Comparison of ENCODE assay signal across 14 cellular contexts in the genomic region with DNA sequence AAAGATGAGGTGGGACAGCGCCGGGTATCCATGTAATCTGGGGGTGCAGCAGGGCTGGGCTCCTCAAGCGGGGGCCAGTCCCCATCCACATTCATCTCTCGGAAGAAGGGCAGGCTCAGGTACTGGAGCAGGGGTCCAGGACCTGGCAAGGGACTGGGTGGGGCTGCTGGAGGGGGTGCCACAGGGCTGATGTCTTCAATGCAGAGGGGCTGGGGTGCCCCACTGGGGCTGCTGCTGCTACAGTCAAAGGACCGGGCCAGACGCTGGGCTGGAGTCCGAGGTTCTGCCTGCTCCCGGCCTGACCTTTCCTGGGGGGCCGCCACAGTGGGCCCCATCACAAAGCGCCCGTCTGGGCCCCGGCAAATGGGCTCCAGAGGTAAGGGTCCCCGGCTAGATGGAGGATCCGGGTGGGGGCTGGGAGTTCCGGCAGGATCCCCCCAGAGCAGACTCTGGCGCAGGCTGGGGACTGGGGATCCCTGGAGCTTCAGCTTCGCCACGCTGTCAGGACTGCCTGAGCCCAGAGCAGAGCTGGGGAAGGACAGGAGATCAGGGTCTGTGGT. TPM values are rescaled to one million over a fixed set of nuclear protein-coding genes. Genes with fewer than 3 reads are reported as not detected.
A peak's percentile ranks its signal among the peaks of the same experiment; 100 is the strongest.
DNase-seq lines count a peak whose midpoint lies in the region; ATAC-seq, FAIRE-seq and TF ChIP-seq lines count a peak whose summit lies in the region.
"Had no signal": no experiment of that assay in that cellular context is flagged by ENCODE, and none has a peak within 500 bp of the region (broad histone marks: within the 10 kb centered on the region; RNA-seq: fewer than 3 reads in every experiment).

No MANE protein-coding gene starts in this region.

- H3K4me1 Mint-ChIP-seq in T-helper 17 cell: peaks cover 35% of the 10 kb centered on the region

- FAIRE-seq in kidney (lab: Jason Lieb, UNC): no peak
- FAIRE-seq: A549, H1 had no signal

- no peak for ATAC-seq in T-helper 17 cell
- ATAC-seq: A549, PC-3 had no signal

- H3K27me3 ChIP-seq in spleen (replicated peaks in 1 of 7): no peaks in the 10 kb centered on the region
- H3K27me3 ChIP-seq: BLaER1 treated with 17β-estradiol and CSF1 and Interleukin-3, amounts not matched to agents 10 nM and 100 nM had no signal

- H3K27ac ChIP-seq in kidney (ENCODE audit: low read depth in 2 of 2, low read length in 2 of 2): no peak overlapping the region
- H3K27ac ChIP-seq in spleen: peak overlapping the region in 4 of 8 donors; percentile 13 to 57 (median 22)
- H3K27ac ChIP-seq: BLaER1 treated with 17β-estradiol and CSF1 and Interleukin-3, amounts not matched to agents 10 nM and 100 nM had no signal

- no peak for TF ChIP-seq CTCF in kidney (IDR thresholded peaks at IDR 0.05; ENCODE audit: borderline replicate concordance, extremely low read depth, insufficient read depth)
- no peak for TF ChIP-seq CTCF in spleen (IDR thresholded peaks at IDR 0.05 in 8 of 11, conservative IDR thresholded peaks at IDR 0.05 in 3 of 11)

- H3K4me1 ChIP-seq in ES-I3 (ENCODE audit: insufficient read depth, low read length) (peaks cover 4% of the 10 kb centered on the region; the same call in 1 of the 2 replicates), kidney (ENCODE audit: control insufficient read depth in 1 of 2, insufficient read depth in 1 of 2, low read depth in 1 of 2, low read length in 2 of 2) (peaks cover 0 to 9% of the 10 kb centered on the region in 2 donors), spleen (peaks cover 7 to 56% (median 26%) of the 10 kb centered on the region in 6 donors)

- peaks cover 5% of the 10 kb centered on the region for H3K36me3 Mint-ChIP-seq in T-helper 17 cell (ENCODE audit: low read depth)

- intact Hi-C loops in kidney (cut with DNase I) (no loop called here), spleen (cut with DNase I; ENCODE audit: low total_unique reads) (no loop called here)

- no peak overlapping the region for H3K4me3 Mint-ChIP-seq in T-helper 17 cell

- TF ChIP-seq POLR2A in spleen (IDR thresholded peaks at IDR 0.05): no peak

- H3K4me3 ChIP-seq in kidney (ENCODE audit: low read length in 2 of 2) (no peak overlapping the region), spleen (peak overlapping the region in 3 of 8 donors; percentile 23 to 60 (median 29))
- H3K4me3 ChIP-seq: A549; BLaER1 treated with 17β-estradiol and CSF1 and Interleukin-3, amounts not matched to agents 10 nM and 100 nM had no signal

- no peaks in the 10 kb centered on the region for H3K36me3 ChIP-seq in ES-I3 (ENCODE audit: insufficient read depth, low read length)
- no peaks in the 10 kb centered on the region for H3K36me3 ChIP-seq in kidney (ENCODE audit: control insufficient read depth in 1 of 2, insufficient read depth in 2 of 2, low read length in 2 of 2)
- no peaks in the 10 kb centered on the region for H3K36me3 ChIP-seq in spleen

- peak overlapping the region; percentile 88 for H3K27ac Mint-ChIP-seq in T-helper 17 cell

- H3K9ac ChIP-seq in ES-I3 (ENCODE audit: low read depth, low read length): peak overlapping the region; percentile 55; the same call in 1 of the 2 replicates
- H3K9ac ChIP-seq in kidney (ENCODE audit: low read length in 2 of 2): no peak overlapping the region

- no peaks in the 10 kb centered on the region for H3K27me3 Mint-ChIP-seq in T-helper 17 cell

- 87 to 96% (median 94%) methylated on average over 11 to 18 of the region's 18 CpGs for WGBS in spleen, 5 donors

- DNase-seq in T-helper 17 cell: no peak
- DNase-seq in kidney: peak; percentile 73
- peak; percentile 76 for DNase-seq in spleen
- DNase-seq in SIG-M5 (lab: John Stamatoyannopoulos, UW): no peak
- DNase-seq in DMS79 treated with DMSO at 0.1 percent for 48 hours (lab: John Stamatoyannopoulos, UW): no peak
- DNase-seq in NCI-H1048 (lab: John Stamatoyannopoulos, UW): no peak
- DNase-seq: NCI-H1417 treated with DMSO at 0.1 percent for 48 hours, NCI-H2029, NCI-H446 treated with DMSO at 0.1 percent for 48 hours, PC-3 had no signal

- H3K9me3 ChIP-seq in ES-I3 (ENCODE audit: control insufficient read depth, insufficient read depth, low read length): no peaks in the 10 kb centered on the region
- H3K9me3 ChIP-seq in T-helper 17 cell (ENCODE audit: control insufficient read depth, low read length, poor library complexity, severe bottlenecking): no peaks in the 10 kb centered on the region
- no peaks in the 10 kb centered on the region for H3K9me3 ChIP-seq in kidney (ENCODE audit: control insufficient read depth in 1 of 2, low read length in 2 of 2)
- H3K9me3 ChIP-seq in spleen: no peaks in the 10 kb centered on the region
- H3K9me3 ChIP-seq: A549; BLaER1 treated with 17β-estradiol and CSF1 and Interleukin-3, amounts not matched to agents 10 nM and 100 nM had no signal

RNA-seq across cellular contexts. Expression of gene TAGLN2, which starts 3.3 kb away (rescaled TPM):
- total RNA-seq in T-helper 17 cell: 100 to 1,000 TPM; 515 to 717 TPM
- 358 TPM for total RNA-seq in kidney
- polyA plus RNA-seq in kidney (ENCODE audit: insufficient read depth, low read depth, low replicate concordance): 223 TPM
- 100 to 1,000 TPM; 341 to 505 (median 407) TPM for total RNA-seq in spleen
- 100 to 1,000 TPM; 351 to 525 (median 475) TPM for polyA plus RNA-seq in spleen

RNA-seq across cellular contexts. Expression of gene IGSF9, which starts 16.8 kb away (rescaled TPM):
- total RNA-seq in T-helper 17 cell (under 1 TPM in 1 of 2 donors, not detected in 1; 0.07 TPM), kidney (0.88 TPM), spleen (1 to 10 TPM in 4 of 7 donors, under 1 TPM in 3; 0.64 to 2.1 (median 1.1) TPM)
- polyA plus RNA-seq in kidney (ENCODE audit: insufficient read depth, low read depth, low replicate concordance) (1.3 TPM), spleen (under 1 TPM; 0.12 to 0.80 (median 0.46) TPM)

RNA-seq across cellular contexts. Expression of gene SLAMF9, which starts 25.5 kb away (rescaled TPM):
- total RNA-seq in T-helper 17 cell: not detected
- total RNA-seq in kidney: not detected
- polyA plus RNA-seq in kidney (ENCODE audit: insufficient read depth, low read depth, low replicate concordance): not detected
- 1 to 10 TPM in 1 of 7 donors, under 1 TPM in 2, not detected in 4; 0.67 to 1.3 (median 0.89) TPM for total RNA-seq in spleen
- under 1 TPM; 0.14 to 0.26 (median 0.22) TPM for polyA plus RNA-seq in spleen
- total RNA-seq: H1 had no signal
- polyA plus RNA-seq: H1 had no signal

RNA-seq across cellular contexts. Expression of gene CFAP45, which starts 28.6 kb away (rescaled TPM):
- total RNA-seq in T-helper 17 cell (1 to 10 TPM; 4.6 to 6.3 TPM), kidney (1.0 TPM), spleen (1 to 10 TPM; 1.1 to 3.0 (median 2.0) TPM)
- polyA plus RNA-seq in kidney (ENCODE audit: insufficient read depth, low read depth, low replicate concordance) (14.2 TPM), spleen (1 to 10 TPM in 2 of 3 donors, under 1 TPM in 1; 0.58 to 2.8 (median 1.2) TPM)
- total RNA-seq: H1 had no signal

Comparison
In these comparisons a context has a peak if more than half of its experiments do, and no peak if none do; other contexts are left out.
1. DNase-seq: peak in kidney (single experiment) and spleen (single experiment); none in T-helper 17 cell (0 of 3), SIG-M5 (single experiment), DMS79 treated with DMSO at 0.1 percent for 48 hours (single experiment) and NCI-H1048 (single experiment).